In the genomic region with DNA sequence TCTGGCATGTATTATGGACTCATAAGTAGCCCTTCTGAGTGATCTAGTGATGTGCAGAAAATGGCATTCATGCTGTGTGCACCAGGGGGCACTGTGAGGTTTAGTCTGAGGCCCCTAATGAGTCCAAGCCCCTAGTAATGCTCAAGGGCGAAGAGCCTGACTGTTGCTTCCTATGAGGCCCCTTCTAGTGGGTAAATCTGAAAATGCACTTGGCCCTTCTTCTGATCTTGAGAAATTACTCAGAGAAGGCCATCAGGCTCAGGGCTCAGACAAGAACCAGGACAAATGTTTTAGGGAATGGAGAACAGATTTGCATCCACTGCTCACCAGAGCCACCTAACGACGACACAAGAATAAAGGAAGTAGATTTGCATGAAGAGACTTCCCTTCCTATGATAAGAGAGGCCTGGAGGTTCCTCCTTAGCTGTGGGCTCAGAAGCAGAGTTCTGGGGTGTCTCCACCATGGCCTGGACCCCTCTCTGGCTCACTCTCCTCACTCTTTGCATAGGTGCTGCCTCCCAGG, we compare ENCODE assay signal across 8 cellular contexts.
DNase-seq lines count a peak whose midpoint lies in the region; ATAC-seq lines count a peak whose summit lies in the region.

No MANE protein-coding gene starts in this region.

- peaks cover 35% of the 10 kb centered on the region for H3K4me1 Mint-ChIP-seq in activated naive CD8-positive, alpha-beta T cell treated with anti-CD3 and anti-CD28 coated beads, Interleukin-2, amount 50 U/mL, for 24 hours

- H3K9me3 Mint-ChIP-seq in activated naive CD8-positive, alpha-beta T cell treated with anti-CD3 and anti-CD28 coated beads, Interleukin-2, amount 50 U/mL, for 24 hours: no peaks in the 10 kb centered on the region

- no peaks in the 10 kb centered on the region for H3K36me3 Mint-ChIP-seq in activated naive CD8-positive, alpha-beta T cell treated with anti-CD3 and anti-CD28 coated beads, Interleukin-2, amount 50 U/mL, for 24 hours (ENCODE audit: low read depth)

- peak overlapping the region; percentile 35 for H3K27ac Mint-ChIP-seq in activated naive CD8-positive, alpha-beta T cell treated with anti-CD3 and anti-CD28 coated beads, Interleukin-2, amount 50 U/mL, for 24 hours

- DNase-seq in AML-193 (lab: John Stamatoyannopoulos, UW) (peak; percentile 51 to 54), OCI-M1 (lab: John Stamatoyannopoulos, UW) (peak; percentile 97), iPS-NIHi11 (ENCODE audit: low spot score) (peak; percentile 75)
- DNase-seq in activated naive CD8-positive, alpha-beta T cell treated with anti-CD3 and anti-CD28 coated beads, Interleukin-2, amount 50 U/mL, for 24 hours: peak; percentile 63
- peak; percentile 11 for DNase-seq in stimulated activated CD8-positive, alpha-beta memory T cell treated with anti-CD3 and anti-CD28 coated beads, Interleukin-12 subunit alpha, Interleukin-12 subunit beta, amount 100 ng/mL, for 24 hours (ENCODE audit: extremely low read depth)

- H3K27me3 Mint-ChIP-seq in activated naive CD8-positive, alpha-beta T cell treated with anti-CD3 and anti-CD28 coated beads, Interleukin-2, amount 50 U/mL, for 24 hours: no peaks in the 10 kb centered on the region

- ATAC-seq in GM18867 (IDR thresholded peaks at IDR 0.05; ENCODE audit: unreplicated experiment) (peak; percentile 58), HG03103 (IDR thresholded peaks at IDR 0.05; ENCODE audit: low read depth, unreplicated experiment) (peak; percentile 49), GM19397 (IDR thresholded peaks at IDR 0.05; ENCODE audit: unreplicated experiment) (no peak)
- ATAC-seq in activated naive CD8-positive, alpha-beta T cell treated with anti-CD3 and anti-CD28 coated beads, Interleukin-2, amount 50 U/mL, for 24 hours: peak; percentile 87

- H3K4me3 Mint-ChIP-seq in activated naive CD8-positive, alpha-beta T cell treated with anti-CD3 and anti-CD28 coated beads, Interleukin-2, amount 50 U/mL, for 24 hours: no peak overlapping the region

Comparison
In these comparisons a context has a peak if more than half of its experiments do, and no peak if none do; other contexts are left out.
1. DNase-seq: peak in every context shown above with its lines; median percentile 97 in OCI-M1; 75 in iPS-NIHi11; 63 in activated naive CD8-positive, alpha-beta T cell treated with anti-CD3 and anti-CD28 coated beads, Interleukin-2, amount 50 U/mL, for 24 hours; 52 in AML-193; 11 in stimulated activated CD8-positive, alpha-beta memory T cell treated with anti-CD3 and anti-CD28 coated beads, Interleukin-12 subunit alpha, Interleukin-12 subunit beta, amount 100 ng/mL, for 24 hours.